In the genomic region with DNA sequence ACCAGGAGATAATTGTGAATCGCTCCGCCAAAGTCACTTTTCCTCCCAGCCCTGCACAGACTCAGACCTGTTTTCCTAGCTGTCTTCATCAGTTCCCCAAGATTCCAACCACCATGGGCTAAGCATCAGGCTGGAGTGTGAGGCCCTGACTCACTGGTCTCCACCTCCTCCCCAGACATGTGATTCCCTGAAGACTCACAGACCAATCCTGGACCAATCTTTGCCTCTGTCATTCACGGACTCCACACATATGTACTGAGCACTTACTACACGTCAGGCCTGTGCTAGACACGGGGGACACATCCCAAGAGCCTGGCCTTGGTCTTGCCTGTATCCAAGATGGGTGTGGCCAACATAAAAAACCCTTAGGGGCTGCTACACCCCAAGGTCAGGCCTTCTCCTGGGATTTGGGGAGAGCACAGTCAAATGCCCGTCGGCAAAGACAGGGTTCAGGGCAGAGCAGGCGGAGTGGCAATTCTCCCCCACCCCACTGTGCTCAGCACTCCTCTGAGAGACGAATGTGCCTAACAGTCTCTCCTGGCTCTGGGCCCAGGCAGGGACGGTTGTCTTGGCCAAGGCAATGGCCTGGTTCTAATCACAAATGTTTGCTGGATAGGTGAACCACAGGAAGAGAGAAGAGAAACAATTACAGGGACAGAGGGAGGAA, we compare ENCODE assay signal across 1 cellular context.
TF ChIP-seq lines count a peak whose summit lies in the region.

No MANE protein-coding gene starts in this region.

TF ChIP-seq in H1, 55 proteins besides CTCF, POLR2A, EP300 and RAD21:
- TF ChIP-seq KDM5A (IDR thresholded peaks at IDR 0.05; ENCODE audit: low read length) (no peak), TCF12 (IDR thresholded peaks at IDR 0.05; ENCODE audit: low read depth, low read length) (no peak), CEBPB (IDR thresholded peaks at IDR 0.05; ENCODE audit: low read depth, low read length) (no peak), TAF7 (optimal IDR thresholded peaks at IDR 0.05; ENCODE audit: borderline replicate concordance, low read depth, low read length) (no peak), ZNF274 (IDR thresholded peaks at IDR 0.05; ENCODE audit: borderline replicate concordance, extremely low read depth, low read length) (no peak), ASH2L (IDR thresholded peaks at IDR 0.05; ENCODE audit: low read length) (no peak), NRF1 (IDR thresholded peaks at IDR 0.05; ENCODE audit: low read depth, low read length) (no peak), SP4 (IDR thresholded peaks at IDR 0.05; ENCODE audit: low read length) (no peak), KDM1A (IDR thresholded peaks at IDR 0.05; ENCODE audit: borderline replicate concordance, low read length) (no peak), BCL11A (IDR thresholded peaks at IDR 0.05; ENCODE audit: low read depth in 2 of 2, low read length in 2 of 2) (no peak), HDAC2 (IDR thresholded peaks at IDR 0.05; ENCODE audit: borderline replicate concordance in 1 of 2, low read depth in 2 of 2, low read length in 2 of 2) (no peak), POU5F1 (IDR thresholded peaks at IDR 0.05; ENCODE audit: low read depth, low read length) (no peak), NANOG (IDR thresholded peaks at IDR 0.05; ENCODE audit: insufficient read depth, low read depth, low read length, poor library complexity, severe bottlenecking) (no peak), GABPA (IDR thresholded peaks at IDR 0.05; ENCODE audit: borderline replicate concordance, insufficient read depth, low read length) (no peak)
- TF ChIP-seq, protein P1, sequence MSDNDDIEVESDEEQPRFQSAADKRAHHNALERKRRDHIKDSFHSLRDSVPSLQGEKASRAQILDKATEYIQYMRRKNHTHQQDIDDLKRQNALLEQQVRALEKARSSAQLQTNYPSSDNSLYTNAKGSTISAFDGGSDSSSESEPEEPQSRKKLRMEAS (IDR thresholded peaks at IDR 0.05), result no peak
